ENCODE assay signal across 2 cellular contexts in genomic region chr10:95874783-95875182, GRCh38. TPM values are rescaled to one million over a fixed set of nuclear protein-coding genes. Genes with fewer than 3 reads are reported as not detected.
"Had no signal": no experiment of that assay in that cellular context is flagged by ENCODE, and none has a peak within 500 bp of the region (broad histone marks: within the 10 kb centered on the region; RNA-seq: fewer than 3 reads in every experiment).

No MANE protein-coding gene starts in this region.

RNA-seq across cellular contexts. Expression of gene CC2D2B, which starts 33.0 kb away (rescaled TPM):
- total RNA-seq: activated CD4-positive, alpha-beta T cell treated with anti-CD3 and anti-CD28 coated beads, Interleukin-2, amount 10 ng/mL, durations not matched to agents 7 days and 5 days; bronchial epithelial cell had no signal
